Comparison of ENCODE assay signal across 9 cellular contexts in genomic region chr2:8576525-8577157, GRCh38.
A peak's percentile ranks its signal among the peaks of the same experiment; 100 is the strongest.
DNase-seq lines count a peak whose midpoint lies in the region; ATAC-seq lines count a peak whose summit lies in the region.
"Had no signal": no experiment of that assay in that cellular context is flagged by ENCODE, and none has a peak within 500 bp of the region (broad histone marks: within the 10 kb centered on the region; RNA-seq: fewer than 3 reads in every experiment).

No MANE protein-coding gene starts in this region.

- no peaks in the 10 kb centered on the region for H3K9me3 ChIP-seq in CD8-positive, alpha-beta memory T cell (ENCODE audit: low read length)

- peaks cover 28% of the 10 kb centered on the region for H3K4me1 ChIP-seq in CD8-positive, alpha-beta memory T cell (ENCODE audit: insufficient read depth, low read length)

- no peaks in the 10 kb centered on the region for H3K9me3 Mint-ChIP-seq in CD8-positive, alpha-beta memory T cell
- H3K9me3 Mint-ChIP-seq in activated CD4-positive, alpha-beta T cell treated with anti-CD3 and anti-CD28 coated beads, Interleukin-2, amount 10 ng/mL, durations not matched to agents 7 days and 5 days = no peaks in the 10 kb centered on the region

- no peak overlapping the region for H3K27ac ChIP-seq in CD8-positive, alpha-beta memory T cell (ENCODE audit: low read depth, low read length)

- CTCF ChIA-PET in CD8-positive, alpha-beta memory T cell (lab: Charles Lee) = no interaction called here
- CTCF ChIA-PET in activated CD4-positive, alpha-beta T cell treated with anti-CD3 and anti-CD28 coated beads, Interleukin-2, amount 10 ng/mL, durations not matched to agents 7 days and 5 days (lab: Charles Lee) = no interaction called here

- ATAC-seq in HG02623 (IDR thresholded peaks at IDR 0.05; ENCODE audit: unreplicated experiment) (peak; percentile 45), HG02852 (IDR thresholded peaks at IDR 0.05; ENCODE audit: unreplicated experiment) (no peak)

- no peaks in the 10 kb centered on the region for H3K36me3 Mint-ChIP-seq in CD8-positive, alpha-beta memory T cell
- no peaks in the 10 kb centered on the region for H3K36me3 Mint-ChIP-seq in activated CD4-positive, alpha-beta T cell treated with anti-CD3 and anti-CD28 coated beads, Interleukin-2, amount 10 ng/mL, durations not matched to agents 7 days and 5 days (ENCODE audit: low read depth)

- H3K27me3 ChIP-seq in CD8-positive, alpha-beta memory T cell (ENCODE audit: insufficient read depth, low read length, poor library complexity, severe bottlenecking) = no peaks in the 10 kb centered on the region

- H3K27me3 Mint-ChIP-seq in CD8-positive, alpha-beta memory T cell = no peaks in the 10 kb centered on the region
- peaks cover 7% of the 10 kb centered on the region for H3K27me3 Mint-ChIP-seq in activated CD4-positive, alpha-beta T cell treated with anti-CD3 and anti-CD28 coated beads, Interleukin-2, amount 10 ng/mL, durations not matched to agents 7 days and 5 days

- peak in 4 of 5 donors; percentile 11 to 57 (median 32) for DNase-seq in CD8-positive, alpha-beta memory T cell
- no peak for DNase-seq in activated CD4-positive, alpha-beta T cell treated with anti-CD3 and anti-CD28 coated beads, Interleukin-2, amount 10 ng/mL, durations not matched to agents 7 days and 5 days
- DNase-seq in mesenteric fat pad (ENCODE audit: low spot score) = peak; percentile 79
- DNase-seq in hippocampal formation (lab: John Stamatoyannopoulos, UW) = no peak
- DNase-seq in NCI-H526 treated with DMSO at 0.1 percent for 48 hours (lab: John Stamatoyannopoulos, UW) = no peak
- no peak for DNase-seq in NCI-H748 treated with DMSO at 0.1 percent for 48 hours (lab: John Stamatoyannopoulos, UW)
- DNase-seq: foreskin melanocyte had no signal

- peak overlapping the region; percentile 11 for H3K4me3 ChIP-seq in CD8-positive, alpha-beta memory T cell (ENCODE audit: low read length)

- peak overlapping the region; percentile 36 to 81 (median 72) for H3K4me3 Mint-ChIP-seq in CD8-positive, alpha-beta memory T cell
- no peak overlapping the region for H3K4me3 Mint-ChIP-seq in activated CD4-positive, alpha-beta T cell treated with anti-CD3 and anti-CD28 coated beads, Interleukin-2, amount 10 ng/mL, durations not matched to agents 7 days and 5 days

- no peaks in the 10 kb centered on the region for H3K36me3 ChIP-seq in CD8-positive, alpha-beta memory T cell (ENCODE audit: insufficient read depth, low read length)

- H3K27ac Mint-ChIP-seq in CD8-positive, alpha-beta memory T cell = peak overlapping the region in 5 of 8 donors; percentile 29 to 78 (median 70)
- H3K27ac Mint-ChIP-seq in activated CD4-positive, alpha-beta T cell treated with anti-CD3 and anti-CD28 coated beads, Interleukin-2, amount 10 ng/mL, durations not matched to agents 7 days and 5 days = peak overlapping the region; percentile 41

- H3K4me1 Mint-ChIP-seq in CD8-positive, alpha-beta memory T cell = peaks cover 36 to 51% (median 38%) of the 10 kb centered on the region in 3 donors
- H3K4me1 Mint-ChIP-seq in activated CD4-positive, alpha-beta T cell treated with anti-CD3 and anti-CD28 coated beads, Interleukin-2, amount 10 ng/mL, durations not matched to agents 7 days and 5 days = peaks cover 38% of the 10 kb centered on the region

- POLR2A ChIA-PET in CD8-positive, alpha-beta memory T cell (lab: Charles Lee) = no interaction called here
- POLR2A ChIA-PET in activated CD4-positive, alpha-beta T cell treated with anti-CD3 and anti-CD28 coated beads, Interleukin-2, amount 10 ng/mL, durations not matched to agents 7 days and 5 days (lab: Charles Lee) = interaction anchor here (1.1 kb wide), 1 partner anchor 105 kb away, joined by 3 read pairs; the partner anchor contains the start of gene ID2

Comparison
In these comparisons a context has a peak if more than half of its experiments do, and no peak if none do; other contexts are left out.
1. DNase-seq: peak in CD8-positive, alpha-beta memory T cell (4 of 5) and mesenteric fat pad (single experiment); none in activated CD4-positive, alpha-beta T cell treated with anti-CD3 and anti-CD28 coated beads, Interleukin-2, amount 10 ng/mL, durations not matched to agents 7 days and 5 days (single experiment), hippocampal formation (0 of 2), NCI-H526 treated with DMSO at 0.1 percent for 48 hours (single experiment) and NCI-H748 treated with DMSO at 0.1 percent for 48 hours (single experiment).